Comparison of ENCODE assay signal across 9 cellular contexts in the genomic region with DNA sequence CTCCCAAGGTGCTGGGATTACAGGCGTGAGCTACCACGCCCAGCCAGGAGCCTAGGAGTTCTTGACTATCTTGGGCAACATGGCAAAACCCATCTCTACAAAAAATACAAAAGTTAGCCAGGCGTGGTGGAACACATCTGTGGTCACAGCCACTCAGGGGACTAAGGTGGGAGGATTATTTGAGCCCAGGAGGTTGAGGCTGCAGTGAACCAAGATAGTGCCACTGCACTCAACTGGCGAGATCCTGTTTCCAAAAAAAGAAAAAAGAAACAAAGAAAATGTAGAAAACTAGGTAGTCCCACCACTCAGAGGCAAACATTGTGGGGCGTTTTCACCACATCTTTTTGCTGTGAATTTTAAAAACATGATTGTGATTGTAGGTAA.
DNase-seq lines count a peak whose midpoint lies in the region; ATAC-seq, FAIRE-seq and TF ChIP-seq lines count a peak whose summit lies in the region.
"Had no signal": no experiment of that assay in that cellular context is flagged by ENCODE, and none has a peak within 500 bp of the region (broad histone marks: within the 10 kb centered on the region; RNA-seq: fewer than 3 reads in every experiment).

No MANE protein-coding gene starts in this region.

- H3K79me1 ChIP-seq in H1 (ENCODE audit: low read depth, low read length), result no peaks in the 10 kb centered on the region

- H3K36me3 Mint-ChIP-seq in T-helper 17 cell (ENCODE audit: low read depth), result peaks cover 3% of the 10 kb centered on the region

- no peak for TF ChIP-seq CTCF in H1 (IDR thresholded peaks at IDR 0.05; ENCODE audit: control extremely low read depth in 1 of 3, insufficient read depth in 1 of 3, low read depth in 1 of 3, low read length in 3 of 3)

- H3K9ac ChIP-seq in H1 (replicated peaks in 1 of 4; ENCODE audit: extremely low read depth in 1 of 4, low read depth in 3 of 4, low read length in 3 of 4), result no peak overlapping the region

- no peak overlapping the region for H4K91ac ChIP-seq in H1 (replicated peaks; ENCODE audit: insufficient read length, low read length)

- no peak overlapping the region for H3K27ac Mint-ChIP-seq in T-helper 17 cell

- no peak overlapping the region for H4K8ac ChIP-seq in H1 (ENCODE audit: extremely low read depth, insufficient read depth, low read length)

- no peaks in the 10 kb centered on the region for H3K79me2 ChIP-seq in H1 (ENCODE audit: control insufficient read depth in 1 of 2, insufficient read depth in 2 of 2, low read length in 2 of 2)

- H4K20me1 ChIP-seq in H1 (replicated peaks in 1 of 2; ENCODE audit: control insufficient read depth in 1 of 2, insufficient read depth in 2 of 2, low read length in 2 of 2), result no peaks in the 10 kb centered on the region

- no peaks in the 10 kb centered on the region for H3K4me1 Mint-ChIP-seq in T-helper 17 cell

- 88% methylated on average over 5 of the region's 5 CpGs; no CpG with 5 or more reads in 1 of the 2 experiments for WGBS in H1 (ENCODE audit: extremely low coverage in 1 of 2, insufficient coverage in 1 of 2, insufficient read length in 1 of 2, insufficient replicate concordance in 2 of 2, low coverage in 1 of 2, low lambda C conversion rate in 2 of 2, missing lambda C conversion rate in 1 of 2), 2 experiments

- H3K9me3 ChIP-seq in H1 (ENCODE audit: insufficient read depth in 2 of 2, low read depth in 1 of 2, low read length in 1 of 2), result no peaks in the 10 kb centered on the region
- H3K9me3 ChIP-seq in T-helper 17 cell (ENCODE audit: control insufficient read depth, low read length, poor library complexity, severe bottlenecking), result no peaks in the 10 kb centered on the region

- H3K4ac ChIP-seq in H1 (replicated peaks; ENCODE audit: insufficient read length, low read depth, low read length), result no peak overlapping the region

- H3K4me3 Mint-ChIP-seq in T-helper 17 cell, result no peak overlapping the region

- H3K23me2 ChIP-seq in H1 (ENCODE audit: low read depth, low read length), result no peaks in the 10 kb centered on the region

- no peaks in the 10 kb centered on the region for H3K27me3 ChIP-seq in H1 (replicated peaks in 1 of 4; ENCODE audit: control insufficient read depth in 3 of 4, extremely low read depth in 1 of 4, insufficient read depth in 3 of 4, low read length in 3 of 4)

- CTCF ChIA-PET in H1 (lab: Charles Lee; ENCODE audit: partially characterized antibody), result interaction anchor here (1.3 kb wide), 1 partner anchor 10 kb away, joined by 7 read pairs; no protein-coding TSS in a partner anchor

- H3K18ac ChIP-seq in H1 (ENCODE audit: extremely low read depth, low read length), result no peak overlapping the region

- no peak overlapping the region for H2BK5ac ChIP-seq in H1 (ENCODE audit: low read depth, low read length)

- POLR2A ChIA-PET in H1 (lab: Charles Lee; ENCODE audit: partially characterized antibody), result no interaction called here

- FAIRE-seq in H1 (lab: Jason Lieb, UNC), result no peak

- H2BK120ac ChIP-seq in H1 (replicated peaks; ENCODE audit: low read depth, low read length), result no peak overlapping the region

- H2BK20ac ChIP-seq in H1 (ENCODE audit: low read length), result no peak overlapping the region

- peak; percentile 38 for ATAC-seq in GM18519 (IDR thresholded peaks at IDR 0.05; ENCODE audit: low FRiP score, unreplicated experiment)
- ATAC-seq in GM21619 (IDR thresholded peaks at IDR 0.05; ENCODE audit: unreplicated experiment), result peak; percentile 35
- peak; percentile 42 for ATAC-seq in HG03139 (IDR thresholded peaks at IDR 0.05; ENCODE audit: unreplicated experiment)
- ATAC-seq in T-helper 17 cell, result no peak

- H2AK5ac ChIP-seq in H1 (ENCODE audit: low read depth, low read length), result no peak overlapping the region

- H3K14ac ChIP-seq in H1 (ENCODE audit: insufficient read length), result no peak overlapping the region

- H3K4me1 ChIP-seq in H1 (replicated peaks in 1 of 4; ENCODE audit: control insufficient read depth in 3 of 4, insufficient read depth in 4 of 4, low read length in 3 of 4), result no peaks in the 10 kb centered on the region

- 0 out of 2 replicates have a peak overlapping the region, but pooled peaks have one; percentile 6 for H2AFZ ChIP-seq in H1 (ENCODE audit: low read length)

- no peak for TF ChIP-seq RAD21 in H1 (IDR thresholded peaks at IDR 0.05 in 1 of 2, conservative IDR thresholded peaks at IDR 0.05 in 1 of 2; ENCODE audit: low read depth in 2 of 2, low read length in 2 of 2)

- no peak overlapping the region for H3K4me2 ChIP-seq in H1 (ENCODE audit: insufficient read depth in 1 of 2, low read depth in 2 of 2, low read length in 2 of 2)

- no peak overlapping the region for H3K56ac ChIP-seq in H1 (replicated peaks; ENCODE audit: insufficient read length, low read depth, low read length)

- H3K23ac ChIP-seq in H1 (ENCODE audit: insufficient read length), result no peak overlapping the region

- TF ChIP-seq POLR2A in H1 (IDR thresholded peaks at IDR 0.05; ENCODE audit: control extremely low read depth in 1 of 2, low read depth in 2 of 2, low read length in 2 of 2), result no peak

- no peaks in the 10 kb centered on the region for H3K36me3 ChIP-seq in H1 (ENCODE audit: control insufficient read depth in 2 of 4, insufficient read depth in 4 of 4, low read length in 3 of 4)

- H2BK15ac ChIP-seq in H1 (ENCODE audit: low read length), result no peak overlapping the region

- H4K5ac ChIP-seq in H1 (ENCODE audit: insufficient read length, low read depth, low read length), result no peak overlapping the region

- no peak overlapping the region for H2BK12ac ChIP-seq in H1 (ENCODE audit: low read depth, low read length)

- no peak overlapping the region for H3K4me3 ChIP-seq in H1 (ENCODE audit: extremely low read depth in 1 of 4, insufficient read depth in 2 of 4, low read depth in 3 of 4, low read length in 4 of 4)

- no peak for TF ChIP-seq EP300 in H1 (IDR thresholded peaks at IDR 0.05; ENCODE audit: borderline replicate concordance in 1 of 2, low read depth in 2 of 2, low read length in 2 of 2)

- H3K27me3 Mint-ChIP-seq in T-helper 17 cell, result no peaks in the 10 kb centered on the region

- DNase-seq in H1 (ENCODE audit: low read depth in 1 of 2, low spot score in 2 of 2) (no peak), putamen (ENCODE audit: low spot score) (no peak), T-helper 1 cell (no peak), T-helper 17 cell (no peak)
- no peak for DNase-seq in activated effector memory CD4-positive, alpha-beta T cell treated with Interleukin-2 at 50 U/mL for 16 hours
- DNase-seq: glutamatergic neuron had no signal

- H3K27ac ChIP-seq in H1 (ENCODE audit: low read depth, low read length), result no peak overlapping the region

TF ChIP-seq in H1, 55 proteins besides CTCF, POLR2A, EP300 and RAD21 (continues in another document):
- no peak for TF ChIP-seq SUZ12 (IDR thresholded peaks at IDR 0.05; ENCODE audit: low read length)
- TF ChIP-seq SIN3A (conservative IDR thresholded peaks at IDR 0.05 in 1 of 2, IDR thresholded peaks at IDR 0.05 in 1 of 2; ENCODE audit: low read depth in 1 of 2, low read length in 2 of 2), result no peak
- TF ChIP-seq NRF1 (IDR thresholded peaks at IDR 0.05; ENCODE audit: low read depth, low read length), result no peak
- TF ChIP-seq, protein P1, sequence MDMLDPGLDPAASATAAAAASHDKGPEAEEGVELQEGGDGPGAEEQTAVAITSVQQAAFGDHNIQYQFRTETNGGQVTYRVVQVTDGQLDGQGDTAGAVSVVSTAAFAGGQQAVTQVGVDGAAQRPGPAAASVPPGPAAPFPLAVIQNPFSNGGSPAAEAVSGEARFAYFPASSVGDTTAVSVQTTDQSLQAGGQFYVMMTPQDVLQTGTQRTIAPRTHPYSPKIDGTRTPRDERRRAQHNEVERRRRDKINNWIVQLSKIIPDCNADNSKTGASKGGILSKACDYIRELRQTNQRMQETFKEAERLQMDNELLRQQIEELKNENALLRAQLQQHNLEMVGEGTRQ (IDR thresholded peaks at IDR 0.05; ENCODE audit: low read length), result no peak
